28 cellular contexts compared by ENCODE assay signal in genomic region chr20:24032412-24032898, GRCh38. TPM values are rescaled to one million over a fixed set of nuclear protein-coding genes. Genes with fewer than 3 reads are reported as not detected.
DNase-seq lines count a peak whose midpoint lies in the region; ATAC-seq and TF ChIP-seq lines count a peak whose summit lies in the region.
"Had no signal": no experiment of that assay in that cellular context is flagged by ENCODE, and none has a peak within 500 bp of the region (broad histone marks: within the 10 kb centered on the region; RNA-seq: fewer than 3 reads in every experiment).

No MANE protein-coding gene starts in this region.

- no peaks in the 10 kb centered on the region for H3K36me3 ChIP-seq in BLaER1
- no peaks in the 10 kb centered on the region for H3K36me3 ChIP-seq in CD4-positive, CD25-positive, alpha-beta regulatory T cell (ENCODE audit: control insufficient read depth, insufficient read depth, low read length)
- H3K36me3 ChIP-seq: stomach, tibial nerve had no signal

- H3K9me3 Mint-ChIP-seq in CD4-positive, CD25-positive, alpha-beta regulatory T cell: peaks cover 0 to 5% (median 0%) of the 10 kb centered on the region in 7 donors
- H3K9me3 Mint-ChIP-seq in activated B cell treated with CpG ODN at 0.5 μM for 24 hours: no peaks in the 10 kb centered on the region
- no peaks in the 10 kb centered on the region for H3K9me3 Mint-ChIP-seq in immature natural killer cell

- POLR2A ChIA-PET in activated B cell treated with CpG ODN at 0.5 μM for 24 hours (lab: Charles Lee): no interaction called here

- peaks cover 23% of the 10 kb centered on the region for H3K4me1 ChIP-seq in BLaER1
- peaks cover 4% of the 10 kb centered on the region for H3K4me1 ChIP-seq in CD4-positive, CD25-positive, alpha-beta regulatory T cell (ENCODE audit: control insufficient read depth, insufficient read depth, low read length, poor library complexity, severe bottlenecking)
- H3K4me1 ChIP-seq: stomach had no signal

- no peaks in the 10 kb centered on the region for H3K27me3 Mint-ChIP-seq in CD4-positive, CD25-positive, alpha-beta regulatory T cell
- H3K27me3 Mint-ChIP-seq in activated B cell treated with CpG ODN at 0.5 μM for 24 hours (no peaks in the 10 kb centered on the region), immature natural killer cell (ENCODE audit: low read depth in 3 of 3) (peaks cover 0 to 8% (median 2%) of the 10 kb centered on the region in 3 donors)

- H3K4me3 Mint-ChIP-seq in CD4-positive, CD25-positive, alpha-beta regulatory T cell: no peak overlapping the region
- H3K4me3 Mint-ChIP-seq in activated B cell treated with CpG ODN at 0.5 μM for 24 hours (no peak overlapping the region), immature natural killer cell (peak overlapping the region; percentile 52 to 73 (median 56))
- H3K4me3 Mint-ChIP-seq: activated T-cell treated with anti-CD3 and anti-CD28 coated beads, Interleukin-2, amount 50 U/mL, for 4 hours had no signal

- peak overlapping the region; percentile 58 for H3K4me2 ChIP-seq in BLaER1
- H3K4me2 ChIP-seq: PC-9 had no signal

- H3K4me3 ChIP-seq in BLaER1: no peak overlapping the region
- no peak overlapping the region for H3K4me3 ChIP-seq in CD4-positive, CD25-positive, alpha-beta regulatory T cell (ENCODE audit: low read depth, low read length)
- H3K4me3 ChIP-seq: PC-9, skin epidermis, stomach, tibial nerve had no signal

- intact Hi-C loops in activated B cell treated with CpG ODN at 0.5 μM for 24 hours (cut with micrococcal nuclease): no loop called here

- H3K27me3 ChIP-seq in BLaER1: no peaks in the 10 kb centered on the region
- H3K27me3 ChIP-seq in CD4-positive, CD25-positive, alpha-beta regulatory T cell (ENCODE audit: control insufficient read depth, insufficient read depth, low read length): no peaks in the 10 kb centered on the region
- H3K27me3 ChIP-seq: stomach, tibial nerve had no signal

- CTCF ChIA-PET in activated B cell treated with CpG ODN at 0.5 μM for 24 hours (lab: Charles Lee): no interaction called here

- no peak for ATAC-seq in CD4-positive, CD25-positive, alpha-beta regulatory T cell (ENCODE audit: low read depth in 2 of 2)
- no peak for ATAC-seq in activated B cell treated with CpG ODN at 0.5 μM for 24 hours (ENCODE audit: low read depth)
- ATAC-seq in HG03565 (IDR thresholded peaks at IDR 0.05; ENCODE audit: unreplicated experiment): no peak
- ATAC-seq: HCT116 had no signal

- H3K27ac Mint-ChIP-seq in CD4-positive, CD25-positive, alpha-beta regulatory T cell: peak overlapping the region; percentile 17 to 68 (median 41)
- H3K27ac Mint-ChIP-seq in activated B cell treated with CpG ODN at 0.5 μM for 24 hours (peak overlapping the region; percentile 6), immature natural killer cell (peak overlapping the region in 5 of 6 donors; percentile 82 to 98 (median 94))

- no peak for DNase-seq in CD4-positive, CD25-positive, alpha-beta regulatory T cell
- DNase-seq in activated B cell treated with CpG ODN at 0.5 μM for 24 hours (no peak), immature natural killer cell (peak; percentile 32 to 44 (median 41)), midbrain (lab: John Stamatoyannopoulos, UW) (no peak)
- DNase-seq in stimulated activated CD4-positive, alpha-beta T cell treated with anti-CD3 and anti-CD28 coated beads, Interleukin-4, amount 100 ng/mL, for 24 hours: no peak
- DNase-seq: activated T-cell treated with anti-CD3 and anti-CD28 coated beads, Interleukin-2, amount 50 U/mL, for 4 hours; amygdala; cortex of kidney; KG1; NCI-H187; NCI-H226; NCI-H774; PC-9; SHP77; stimulated activated CD4-positive, alpha-beta T cell treated with anti-CD3 and anti-CD28 coated beads, Interleukin-2, amount 100 ng/mL, for 24 hours; stomach; SW 1271 had no signal

- no peaks in the 10 kb centered on the region for H4K20me1 ChIP-seq in BLaER1

- H3K27ac ChIP-seq in BLaER1: no peak overlapping the region
- no peak overlapping the region for H3K27ac ChIP-seq in CD4-positive, CD25-positive, alpha-beta regulatory T cell (ENCODE audit: insufficient read depth, low read length, poor library complexity, severe bottlenecking)
- H3K27ac ChIP-seq: PC-9, skin epidermis, stomach, tibial nerve had no signal

- H3K4me1 Mint-ChIP-seq in CD4-positive, CD25-positive, alpha-beta regulatory T cell: peaks cover under 1 to 34% (median 19%) of the 10 kb centered on the region in 4 donors
- H3K4me1 Mint-ChIP-seq in activated B cell treated with CpG ODN at 0.5 μM for 24 hours (peaks cover 17% of the 10 kb centered on the region), immature natural killer cell (peaks cover 65 to 67% of the 10 kb centered on the region in 2 donors)

- no peak for TF ChIP-seq CTCF in activated B cell treated with CpG ODN at 0.5 μM for 24 hours (IDR thresholded peaks at IDR 0.05)

- no peaks in the 10 kb centered on the region for H3K36me3 Mint-ChIP-seq in CD4-positive, CD25-positive, alpha-beta regulatory T cell
- no peaks in the 10 kb centered on the region for H3K36me3 Mint-ChIP-seq in activated B cell treated with CpG ODN at 0.5 μM for 24 hours (ENCODE audit: low read depth)
- peaks cover 0 to 7% (median 0%) of the 10 kb centered on the region in 3 donors for H3K36me3 Mint-ChIP-seq in immature natural killer cell

- H3K9ac ChIP-seq in BLaER1: no peak overlapping the region

- H3K9me3 ChIP-seq in BLaER1: no peaks in the 10 kb centered on the region
- no peaks in the 10 kb centered on the region for H3K9me3 ChIP-seq in CD4-positive, CD25-positive, alpha-beta regulatory T cell (ENCODE audit: control insufficient read depth in 2 of 2, low read length in 2 of 2)
- H3K9me3 ChIP-seq: stomach, tibial nerve had no signal

RNA-seq across cellular contexts. Expression of gene GGTLC1, which starts 43.9 kb away (rescaled TPM):
- not detected for total RNA-seq in CD4-positive, CD25-positive, alpha-beta regulatory T cell
- polyA plus RNA-seq in CD4-positive, CD25-positive, alpha-beta regulatory T cell: not detected
- not detected in 2 replicates for total RNA-seq in activated B cell treated with CpG ODN at 0.5 μM for 24 hours
- not detected for polyA plus RNA-seq in immature natural killer cell
- total RNA-seq: activated T-cell treated with anti-CD3 and anti-CD28 coated beads, Interleukin-2, amount 50 U/mL, for 4 hours; bronchial epithelial cell; glomerular endothelial cell; HT1080; kidney epithelial cell; lung microvascular endothelial cell; omental fat pad; stomach; tibial nerve had no signal
- polyA plus RNA-seq: stomach had no signal

Comparison
In these comparisons a context has a peak if more than half of its experiments do, and no peak if none do; other contexts are left out.
1. DNase-seq: peak in immature natural killer cell (3 of 3); none in CD4-positive, CD25-positive, alpha-beta regulatory T cell (0 of 3), activated B cell treated with CpG ODN at 0.5 μM for 24 hours (single experiment), midbrain (single experiment) and stimulated activated CD4-positive, alpha-beta T cell treated with anti-CD3 and anti-CD28 coated beads, Interleukin-4, amount 100 ng/mL, for 24 hours (single experiment).
2. H3K27ac Mint-ChIP-seq: peak in every context shown above with its lines; median percentile 94 in immature natural killer cell; 41 in CD4-positive, CD25-positive, alpha-beta regulatory T cell; 6 in activated B cell treated with CpG ODN at 0.5 μM for 24 hours.
3. H3K4me3 Mint-ChIP-seq: peak in immature natural killer cell (5 of 5); none in CD4-positive, CD25-positive, alpha-beta regulatory T cell (0 of 4) and activated B cell treated with CpG ODN at 0.5 μM for 24 hours (single experiment).